In genomic region chr1:218357211-218357892, GRCh38 we compare ENCODE assay signal across 2 cellular contexts.
TF ChIP-seq lines count a peak whose summit lies in the region.

No MANE protein-coding gene starts in this region.

TF ChIP-seq in endothelial cell of umbilical vein, 7 proteins besides CTCF, POLR2A, EP300 and RAD21:
- no peak for TF ChIP-seq POLR2AphosphoS5 (IDR thresholded peaks at IDR 0.05; ENCODE audit: insufficient read depth, low read depth, low read length)
- TF ChIP-seq FOS (IDR thresholded peaks at IDR 0.05; ENCODE audit: borderline replicate concordance, insufficient read depth, low read length), result no peak
- no peak for TF ChIP-seq MYC (IDR thresholded peaks at IDR 0.05; ENCODE audit: low read depth, low read length)
- TF ChIP-seq GATA2 (IDR thresholded peaks at IDR 0.05; ENCODE audit: insufficient read depth, insufficient read length, low read depth, low read length), result no peak
- TF ChIP-seq MAX (IDR thresholded peaks at IDR 0.05; ENCODE audit: insufficient read depth, insufficient read length), result no peak
- no peak for TF ChIP-seq JUN (IDR thresholded peaks at IDR 0.05; ENCODE audit: borderline replicate concordance, insufficient read depth, insufficient read length, low read depth)
- TF ChIP-seq EZH2 (IDR thresholded peaks at IDR 0.05; ENCODE audit: borderline replicate concordance, low read depth, low read length, severe bottlenecking), result no peak

TF ChIP-seq in SK-N-SH treated with all-trans-retinoic acid at 6 μM for 48 hours, 23 proteins besides CTCF, POLR2A, EP300 and RAD21:
- no peak for TF ChIP-seq ZFP3 (CRISPR knock-in tag; IDR thresholded peaks at IDR 0.05)
- TF ChIP-seq ZNF565 (CRISPR knock-in tag; conservative IDR thresholded peaks at IDR 0.05; ENCODE audit: low read depth), result no peak
- TF ChIP-seq TSHZ2 (CRISPR knock-in tag; IDR thresholded peaks at IDR 0.05), result no peak
- TF ChIP-seq ZFP30 (CRISPR knock-in tag; IDR thresholded peaks at IDR 0.05), result no peak
- TF ChIP-seq CREB5 (CRISPR knock-in tag; IDR thresholded peaks at IDR 0.05; ENCODE audit: low read depth), result no peak
- TF ChIP-seq CSRNP3 (CRISPR knock-in tag; IDR thresholded peaks at IDR 0.05), result no peak
- no peak for TF ChIP-seq ESRRG (CRISPR knock-in tag; IDR thresholded peaks at IDR 0.05)
- TF ChIP-seq OSR1 (CRISPR knock-in tag; IDR thresholded peaks at IDR 0.05), result no peak
- TF ChIP-seq BACH2 (CRISPR knock-in tag; IDR thresholded peaks at IDR 0.05; ENCODE audit: borderline replicate concordance), result no peak
- no peak for TF ChIP-seq POU6F1 (CRISPR knock-in tag; IDR thresholded peaks at IDR 0.05; ENCODE audit: borderline replicate concordance, low read depth)
- TF ChIP-seq PPARA (CRISPR knock-in tag; IDR thresholded peaks at IDR 0.05; ENCODE audit: borderline replicate concordance), result no peak
